ENCODE assay signal across 8 cellular contexts in genomic region chr1:109667452-109668122, GRCh38. TPM values are rescaled to one million over a fixed set of nuclear protein-coding genes. Genes with fewer than 3 reads are reported as not detected.
DNase-seq lines count a peak whose midpoint lies in the region; ATAC-seq and TF ChIP-seq lines count a peak whose summit lies in the region.

Gene GSTM2, plus strand, starts transcription at chr1:109668057. Its CDS starts 59 bp downstream, at chr1:109668116.

- H3K4me3 ChIP-seq in SU-DHL-6 (ENCODE audit: insufficient read depth, low read length, poor library complexity, severe bottlenecking) (no peak within 1 kb of the TSS), tibial artery (peak within 1 kb of the TSS; percentile 58 to 66)

- H3K4me2 ChIP-seq in SU-DHL-6 (ENCODE audit: low read depth, low read length, poor library complexity, severe bottlenecking), result peak within 1 kb of the TSS; percentile 35

- H3K36me3 ChIP-seq in SU-DHL-6 (ENCODE audit: low read length), result no peaks in the 10 kb centered on the region
- H3K36me3 ChIP-seq in tibial artery, result peaks cover 0 to 13% (median 0%) of the 10 kb centered on the region in 3 donors

- H3K27ac ChIP-seq in SU-DHL-6 (ENCODE audit: low read depth, low read length) (no peak within 1 kb of the TSS), tibial artery (peak within 1 kb of the TSS; percentile 44 to 69)

- H3K9me2 ChIP-seq in SU-DHL-6 (replicated peaks; ENCODE audit: insufficient read depth, low read length), result no peaks in the 10 kb centered on the region

- no peak within 1 kb of the TSS for H2AFZ ChIP-seq in SU-DHL-6 (ENCODE audit: low read depth, low read length, severe bottlenecking)

- H3K9ac ChIP-seq in SU-DHL-6 (ENCODE audit: low read length), result no peak within 1 kb of the TSS

- TF ChIP-seq CTCF in SU-DHL-6 (IDR thresholded peaks at IDR 0.05; ENCODE audit: insufficient read depth, low read length, poor library complexity, severe bottlenecking) (no peak), tibial artery (IDR thresholded peaks at IDR 0.05) (no peak)

- no peaks in the 10 kb centered on the region for H4K20me1 ChIP-seq in SU-DHL-6 (ENCODE audit: low read depth, low read length)

- no peaks in the 10 kb centered on the region for H3K27me3 ChIP-seq in SU-DHL-6 (ENCODE audit: low read length)
- no peaks in the 10 kb centered on the region for H3K27me3 ChIP-seq in tibial artery

- H3F3A ChIP-seq in SU-DHL-6 (ENCODE audit: insufficient read depth), result no peaks in the 10 kb centered on the region

- intact Hi-C loops in left cardiac atrium (cut with DNase I) (loop anchor here in 1 of 2 donors (5.0 kb wide), 1 partner anchor 55 kb away; no protein-coding TSS in a partner anchor), posterior cingulate gyrus (cut with DNase I) (no loop called here), tibial artery (cut with DNase I; ENCODE audit: low total_unique reads) (no loop called here)

- peaks cover 0 to 16% (median 8%) of the 10 kb centered on the region in 4 donors for H3K4me1 ChIP-seq in tibial artery

- H3K9me3 ChIP-seq in SU-DHL-6 (ENCODE audit: insufficient read depth, low read length) (no peaks in the 10 kb centered on the region), tibial artery (no peaks in the 10 kb centered on the region)

- no peaks in the 10 kb centered on the region for H3K79me2 ChIP-seq in SU-DHL-6 (ENCODE audit: insufficient read depth, low read length)

- ATAC-seq in GM19397 (IDR thresholded peaks at IDR 0.05; ENCODE audit: unreplicated experiment) (peak; percentile 96), left cardiac atrium (peak; percentile 100)

- peak; percentile 78 to 83 for DNase-seq in AML-193 (lab: John Stamatoyannopoulos, UW)
- peak; percentile 71 for DNase-seq in HT1080 (ENCODE audit: low read depth)
- DNase-seq in activated naive CD8-positive, alpha-beta T cell treated with anti-CD3 and anti-CD28 coated beads, Interleukin-2, amount 50 U/mL, for 16 hours (ENCODE audit: low read depth, low spot score), result peak; percentile 80
- peak; percentile 95 for DNase-seq in left cardiac atrium
- peak; percentile 73 to 97 (median 84) for DNase-seq in posterior cingulate gyrus
- DNase-seq in tibial artery, result peak; percentile 95 to 98

RNA-seq across cellular contexts. Expression of gene GSTM2, which starts in this region (rescaled TPM):
- total RNA-seq in HT1080 (2014; rRNA removed; shearing (Covaris generic)), result 2.3 and 3.1 TPM in 2 replicates
- 4.9 and 10.0 TPM in 2 replicates for polyA plus RNA-seq in HT1080 (2015; cell fraction: cytosol; rRNA removed)
- polyA plus RNA-seq in HT1080 (2015; cell fraction: nucleus; rRNA removed), result 19.0 and 19.5 TPM in 2 replicates
- 10 to 100 TPM; 36.7 to 44.4 TPM for total RNA-seq in left cardiac atrium
